ENCODE assay signal across 9 cellular contexts in genomic region chr6:160102956-160103824, GRCh38. TPM values are rescaled to one million over a fixed set of nuclear protein-coding genes. Genes with fewer than 3 reads are reported as not detected.
DNase-seq lines count a peak whose midpoint lies in the region; ATAC-seq and TF ChIP-seq lines count a peak whose summit lies in the region.
"Had no signal": no experiment of that assay in that cellular context is flagged by ENCODE, and none has a peak within 500 bp of the region (broad histone marks: within the 10 kb centered on the region; RNA-seq: fewer than 3 reads in every experiment).

No MANE protein-coding gene starts in this region.

- H3K27me3 Mint-ChIP-seq in activated CD4-positive, alpha-beta T cell treated with anti-CD3 and anti-CD28 coated beads for 36 hours, result no peaks in the 10 kb centered on the region
- H3K27me3 Mint-ChIP-seq: activated naive CD8-positive, alpha-beta T cell had no signal

- no peaks in the 10 kb centered on the region for H3K9me3 Mint-ChIP-seq in activated CD4-positive, alpha-beta T cell treated with anti-CD3 and anti-CD28 coated beads for 36 hours (ENCODE audit: low read depth)

- no peak for TF ChIP-seq EP300 in Ishikawa (IDR thresholded peaks at IDR 0.05; ENCODE audit: borderline replicate concordance)

- POLR2A ChIA-PET in activated CD4-positive, alpha-beta T cell treated with anti-CD3 and anti-CD28 coated beads for 36 hours (lab: Charles Lee), result no interaction called here

- TF ChIP-seq RAD21 in Ishikawa (IDR thresholded peaks at IDR 0.05; ENCODE audit: low read depth), result peak; percentile 38

- DNase-seq in activated CD4-positive, alpha-beta T cell treated with anti-CD3 and anti-CD28 coated beads for 36 hours, result peak; percentile 51
- DNase-seq in activated CD4-positive, alpha-beta T cell treated with anti-CD3 and anti-CD28 coated beads, Interleukin-2, amount 50 U/mL, for 1 hour, result no peak
- DNase-seq in activated CD4-positive, alpha-beta T cell treated with anti-CD3 and anti-CD28 coated beads, Interleukin-2, amount 50 U/mL, for 48 hours, result peak; percentile 15 to 21
- peak; percentile 40 for DNase-seq in kidney tubule cell (ENCODE audit: low spot score)

- peaks cover 43% of the 10 kb centered on the region for H3K36me3 Mint-ChIP-seq in activated CD4-positive, alpha-beta T cell treated with anti-CD3 and anti-CD28 coated beads for 36 hours (ENCODE audit: low read depth)

- H3K27ac Mint-ChIP-seq in activated CD4-positive, alpha-beta T cell treated with anti-CD3 and anti-CD28 coated beads for 36 hours, result no peak overlapping the region
- H3K27ac Mint-ChIP-seq: activated naive CD8-positive, alpha-beta T cell had no signal

- CTCF ChIA-PET in activated CD4-positive, alpha-beta T cell treated with anti-CD3 and anti-CD28 coated beads for 36 hours (lab: Charles Lee), result interaction anchor here (1.0 to 1.4 kb wide), 3 partner anchors 34 to 281 kb away, joined by 3 read pairs; no protein-coding TSS in a partner anchor

- H3K4me1 Mint-ChIP-seq in activated CD4-positive, alpha-beta T cell treated with anti-CD3 and anti-CD28 coated beads for 36 hours, result peaks cover 12% of the 10 kb centered on the region

- H3K4me3 Mint-ChIP-seq in activated CD4-positive, alpha-beta T cell treated with anti-CD3 and anti-CD28 coated beads for 36 hours, result no peak overlapping the region
- H3K4me3 Mint-ChIP-seq: activated naive CD8-positive, alpha-beta T cell had no signal

- intact Hi-C loops in activated CD4-positive, alpha-beta T cell treated with anti-CD3 and anti-CD28 coated beads for 36 hours (cut with DNase I, micrococcal nuclease), result loop anchor here (2.0 to 10.0 kb wide), 2 partner anchors 240 to 408 kb away; partner anchors contain the start of gene SOD2 (in 1 of the 2)

- peak; percentile 60 for ATAC-seq in activated CD4-positive, alpha-beta T cell treated with anti-CD3 and anti-CD28 coated beads for 36 hours
- no peak for ATAC-seq in GM19395 (IDR thresholded peaks at IDR 0.05; ENCODE audit: unreplicated experiment)
- ATAC-seq in GM18907 (IDR thresholded peaks at IDR 0.05; ENCODE audit: unreplicated experiment), result no peak
- no peak for ATAC-seq in GM18870 (IDR thresholded peaks at IDR 0.05; ENCODE audit: unreplicated experiment)

TF ChIP-seq in Ishikawa, 13 proteins besides CTCF, POLR2A, EP300 and RAD21:
- TF ChIP-seq TCF12 (IDR thresholded peaks at IDR 0.05; ENCODE audit: low read depth) (no peak), CREB1 (IDR thresholded peaks at IDR 0.05; ENCODE audit: low read depth) (no peak), TEAD4 (IDR thresholded peaks at IDR 0.05) (no peak), EGR1 (IDR thresholded peaks at IDR 0.05) (no peak), MAX (IDR thresholded peaks at IDR 0.05) (no peak), YY1 (IDR thresholded peaks at IDR 0.05; ENCODE audit: low read depth) (no peak), USF1 (IDR thresholded peaks at IDR 0.05) (no peak), NFIC (IDR thresholded peaks at IDR 0.05) (no peak), CEBPB (IDR thresholded peaks at IDR 0.05) (no peak), ZBTB7A (IDR thresholded peaks at IDR 0.05; ENCODE audit: low read depth) (no peak), FOXM1 (IDR thresholded peaks at IDR 0.05; ENCODE audit: borderline replicate concordance, low read depth) (no peak)

RNA-seq across cellular contexts. Expression of gene SLC22A1, which starts 18.4 kb away (rescaled TPM):
- 1 to 10 TPM in 1 of 2 experiments, under 1 TPM in 1; 0.78 to 1.2 TPM for total RNA-seq in activated CD4-positive, alpha-beta T cell treated with anti-CD3 and anti-CD28 coated beads for 36 hours
